In the genomic region with DNA sequence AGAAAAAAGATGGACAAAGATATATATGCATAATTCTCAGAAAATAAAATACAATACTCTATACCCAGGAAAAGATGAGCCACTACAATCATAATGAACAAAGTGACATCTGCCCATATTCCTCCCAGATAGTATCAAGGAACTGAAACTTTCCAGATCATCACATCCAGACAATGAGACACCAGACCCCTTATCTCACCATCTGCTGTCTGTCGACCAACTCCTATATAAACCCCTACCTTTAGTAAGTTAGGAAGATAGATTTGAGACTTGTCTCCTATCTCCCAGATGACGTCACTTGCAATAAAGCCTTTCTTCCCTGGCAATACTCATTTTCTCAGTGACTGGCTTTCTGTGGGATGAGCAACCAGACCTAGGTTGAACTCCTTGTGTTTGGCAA, we compare ENCODE assay signal across 24 cellular contexts.
DNase-seq lines count a peak whose midpoint lies in the region; ATAC-seq lines count a peak whose summit lies in the region.
"Had no signal": no experiment of that assay in that cellular context is flagged by ENCODE, and none has a peak within 500 bp of the region (broad histone marks: within the 10 kb centered on the region; RNA-seq: fewer than 3 reads in every experiment).

No MANE protein-coding gene starts in this region.

- H3K4me1 ChIP-seq in trophoblast cell (ENCODE audit: control insufficient read depth in 1 of 2, insufficient read depth in 2 of 2, low read length in 2 of 2) = peaks cover 0 to 3% of the 10 kb centered on the region in 2 experiments
- H3K4me1 ChIP-seq: esophagus squamous epithelium, parathyroid adenoma had no signal

- DNase-seq in trophoblast cell = no peak
- no peak for DNase-seq in posterior vena cava (ENCODE audit: low spot score)
- no peak for DNase-seq in NCI-H2081 treated with DMSO at 0.1 percent for 48 hours (lab: John Stamatoyannopoulos, UW)
- DNase-seq: activated CD4-positive, CD25-positive, alpha-beta regulatory T cell; activated CD8-positive, alpha-beta T cell treated with anti-CD3 and anti-CD28 coated beads, Interleukin-2, amount 10 ng/mL, durations not matched to agents 7 days and 5 days; activated naive CD4-positive, alpha-beta T cell treated with anti-CD3 and anti-CD28 coated beads, Interleukin-2, amount 10 ng/mL, durations not matched to agents 7 days and 5 days; activated T-cell treated with anti-CD3 and anti-CD28 coated beads, Interleukin-2, amount 50 U/mL, for 4 hours; AML-193; aorta; Calu3; effector CD8-positive, alpha-beta T cell; EL; esophagus squamous epithelium; H9; naive thymus-derived CD8-positive, alpha-beta T cell; NCI-H2227 treated with DMSO at 0.1 percent for 48 hours; SK-N-SH; stimulated activated CD4-positive, alpha-beta T cell treated with anti-CD3 and anti-CD28 coated beads, Interleukin-2, amount 100 ng/mL, for 24 hours; stimulated activated naive CD8-positive, alpha-beta T cell treated with anti-CD3 and anti-CD28 coated beads, Interleukin-15, Interleukin-2, amounts not matched to agents 100 U/mL and 50 U/mL, for 24 hours had no signal

- intact Hi-C loops in posterior vena cava (cut with DNase I) = no loop called here

- H3K9ac ChIP-seq in trophoblast cell (ENCODE audit: low read length) = no peak overlapping the region
- H3K9ac ChIP-seq: parathyroid adenoma, SK-N-SH had no signal

- no peak overlapping the region for H3K23ac ChIP-seq in trophoblast cell (ENCODE audit: low read length)

- H3K4me2 ChIP-seq in trophoblast cell (ENCODE audit: low read length) = no peak overlapping the region
- H3K4me2 ChIP-seq: SK-N-SH had no signal

- no peak overlapping the region for H2AFZ ChIP-seq in trophoblast cell (ENCODE audit: insufficient read depth, low read length, poor library complexity)
- H2AFZ ChIP-seq: parathyroid adenoma had no signal

- no peak overlapping the region for H3K4me3 ChIP-seq in trophoblast cell (ENCODE audit: low read depth, low read length)
- H3K4me3 ChIP-seq: esophagus squamous epithelium had no signal

- no peak overlapping the region for H2BK120ac ChIP-seq in trophoblast cell (ENCODE audit: insufficient read depth, low read length, poor library complexity)

- no peak overlapping the region for H2BK12ac ChIP-seq in trophoblast cell (ENCODE audit: low read length)

- H3K27ac ChIP-seq in trophoblast cell (ENCODE audit: low read depth, low read length) = peak overlapping the region; percentile 95
- H3K27ac ChIP-seq: esophagus squamous epithelium, parathyroid adenoma had no signal

- no peak overlapping the region for H3K4ac ChIP-seq in trophoblast cell (ENCODE audit: low read depth, low read length)

- no peak overlapping the region for H4K8ac ChIP-seq in trophoblast cell (ENCODE audit: low read depth, low read length)

- H3K27me3 ChIP-seq in trophoblast cell (ENCODE audit: insufficient read depth, low read length) = no peaks in the 10 kb centered on the region
- H3K27me3 ChIP-seq: esophagus squamous epithelium had no signal

- no peaks in the 10 kb centered on the region for H3K9me3 ChIP-seq in trophoblast cell (ENCODE audit: insufficient read depth, low read depth, low read length)
- H3K9me3 ChIP-seq: esophagus squamous epithelium, SK-N-SH had no signal

- H3K36me3 ChIP-seq in trophoblast cell (ENCODE audit: control insufficient read depth in 1 of 2, insufficient read depth in 2 of 2, low read length in 2 of 2) = no peaks in the 10 kb centered on the region
- H3K36me3 ChIP-seq: esophagus squamous epithelium had no signal

- no peak overlapping the region for H2AK5ac ChIP-seq in trophoblast cell (ENCODE audit: low read length)

- WGBS in trophoblast cell (ENCODE audit: extremely low coverage, insufficient coverage, insufficient read length) = no CpG with 5 or more reads among the region's 2 CpGs

- no peak overlapping the region for H3K14ac ChIP-seq in trophoblast cell (ENCODE audit: low read length)

- ATAC-seq in GM18858 (IDR thresholded peaks at IDR 0.05; ENCODE audit: unreplicated experiment) (peak; percentile 13), GM21515 (IDR thresholded peaks at IDR 0.05; ENCODE audit: unreplicated experiment) (peak; percentile 23), HG03175 (IDR thresholded peaks at IDR 0.05; ENCODE audit: unreplicated experiment) (peak; percentile 4), HG02763 (IDR thresholded peaks at IDR 0.05; ENCODE audit: unreplicated experiment) (no peak)
- ATAC-seq: activated CD8-positive, alpha-beta T cell treated with anti-CD3 and anti-CD28 coated beads, Interleukin-2, amount 10 ng/mL, durations not matched to agents 7 days and 5 days; activated T-cell treated with anti-CD3 and anti-CD28 coated beads, Interleukin-2, amount 50 U/mL, for 4 hours; naive thymus-derived CD8-positive, alpha-beta T cell; stimulated activated naive CD8-positive, alpha-beta T cell treated with anti-CD3 and anti-CD28 coated beads, Interleukin-15, Interleukin-2, amounts not matched to agents 100 U/mL and 50 U/mL, for 24 hours had no signal

- no peak overlapping the region for H4K91ac ChIP-seq in trophoblast cell (ENCODE audit: low read depth, low read length)

- no peaks in the 10 kb centered on the region for H3K79me2 ChIP-seq in trophoblast cell (ENCODE audit: control insufficient read depth, insufficient read depth, low read length, poor library complexity)
- H3K79me2 ChIP-seq: parathyroid adenoma had no signal

- no peak overlapping the region for H2BK5ac ChIP-seq in trophoblast cell (ENCODE audit: low read depth, low read length, poor library complexity)

- H3K18ac ChIP-seq in trophoblast cell (ENCODE audit: low read length) = no peak overlapping the region

- peaks cover 6% of the 10 kb centered on the region for H3K79me1 ChIP-seq in trophoblast cell (ENCODE audit: low read length)

- H4K12ac ChIP-seq in trophoblast cell (ENCODE audit: low read depth, low read length) = no peak overlapping the region
